ENCODE assay signal across 22 cellular contexts in genomic region chr9:106312913-106313312, GRCh38.
"Had no signal": no experiment of that assay in that cellular context is flagged by ENCODE, and none has a peak within 500 bp of the region (broad histone marks: within the 10 kb centered on the region; RNA-seq: fewer than 3 reads in every experiment).

No MANE protein-coding gene starts in this region.

- H3K27me3 ChIP-seq: brain microvascular endothelial cell, cardiac muscle cell had no signal

- H3K36me3 Mint-ChIP-seq: activated CD4-positive, alpha-beta memory T cell treated with anti-CD3 and anti-CD28 coated beads for 36 hours; activated naive CD8-positive, alpha-beta T cell had no signal

- FAIRE-seq: colon had no signal

- H3K4me3 Mint-ChIP-seq: activated CD4-positive, alpha-beta memory T cell treated with anti-CD3 and anti-CD28 coated beads for 36 hours; activated CD4-positive, alpha-beta T cell treated with anti-CD3 and anti-CD28 coated beads, Interleukin-2, amount 10 ng/mL, durations not matched to agents 7 days and 5 days; activated naive CD4-positive, alpha-beta T cell treated with anti-CD3 and anti-CD28 coated beads for 36 hours; activated naive CD8-positive, alpha-beta T cell; activated T-helper 17 cell treated with anti-CD3 and anti-CD28 coated beads, Interleukin-2, amount 50 U/mL, for 72 hours had no signal

- H3K4me1 Mint-ChIP-seq: activated T-helper 17 cell treated with anti-CD3 and anti-CD28 coated beads, Interleukin-2, amount 50 U/mL, for 72 hours had no signal

- DNase-seq: activated CD4-positive, alpha-beta memory T cell treated with anti-CD3 and anti-CD28 coated beads for 36 hours; activated CD4-positive, alpha-beta T cell treated with anti-CD3 and anti-CD28 coated beads, Interleukin-2, amount 10 ng/mL, durations not matched to agents 7 days and 5 days; activated CD4-positive, CD25-positive, alpha-beta regulatory T cell; activated CD8-positive, alpha-beta memory T cell treated with anti-CD3 and anti-CD28 coated beads for 24 hours; activated gamma-delta T cell; activated naive CD4-positive, alpha-beta T cell treated with anti-CD3 and anti-CD28 coated beads for 36 hours; activated T-cell treated with anti-CD3 and anti-CD28 coated beads, Interleukin-2, amount 50 U/mL, for 48 hours; brain microvascular endothelial cell; cerebellar nuclear complex; NCI-H1105; NCI-H1436 treated with DMSO at 0.1 percent for 48 hours; NCI-H187; NCI-H2081; NCI-H510A treated with DMSO at 0.1 percent for 48 hours; NCI-H69; SIG-M5; T-helper 1 cell had no signal

- H3K27me3 Mint-ChIP-seq: activated CD4-positive, alpha-beta memory T cell treated with anti-CD3 and anti-CD28 coated beads for 36 hours; activated CD4-positive, alpha-beta T cell treated with anti-CD3 and anti-CD28 coated beads, Interleukin-2, amount 10 ng/mL, durations not matched to agents 7 days and 5 days; activated naive CD8-positive, alpha-beta T cell; activated T-helper 17 cell treated with anti-CD3 and anti-CD28 coated beads, Interleukin-2, amount 50 U/mL, for 72 hours had no signal

- H3K27ac Mint-ChIP-seq: activated CD4-positive, alpha-beta memory T cell treated with anti-CD3 and anti-CD28 coated beads for 36 hours; activated naive CD4-positive, alpha-beta T cell treated with anti-CD3 and anti-CD28 coated beads for 36 hours; activated naive CD8-positive, alpha-beta T cell; activated T-helper 17 cell treated with anti-CD3 and anti-CD28 coated beads, Interleukin-2, amount 50 U/mL, for 72 hours had no signal

- H3K4me3 ChIP-seq: cardiac muscle cell, SK-N-MC had no signal

- ATAC-seq: activated T-helper 17 cell treated with anti-CD3 and anti-CD28 coated beads, Interleukin-2, amount 50 U/mL, for 72 hours had no signal

- H3K36me3 ChIP-seq: brain microvascular endothelial cell, cardiac muscle cell had no signal

- H3K9me3 Mint-ChIP-seq: activated naive CD4-positive, alpha-beta T cell treated with anti-CD3 and anti-CD28 coated beads for 36 hours had no signal
